In genomic region chr12:57693659-57694458, GRCh38 we compare ENCODE assay signal across 7 cellular contexts.
DNase-seq lines count a peak whose midpoint lies in the region; ATAC-seq, FAIRE-seq and TF ChIP-seq lines count a peak whose summit lies in the region.

Gene OS9, plus strand, starts transcription at chr12:57694132. Its CDS starts 30 bp downstream, at chr12:57694162.

- peak within 1 kb of the TSS; percentile 99 for H3K4me3 ChIP-seq in astrocyte of the spinal cord (ENCODE audit: low read depth, low read length)
- peak within 1 kb of the TSS; percentile 98 for H3K4me3 ChIP-seq in retinal pigment epithelial cell (ENCODE audit: low read length)

- in situ Hi-C loops in astrocyte of the spinal cord (cut with HindIII; ENCODE audit: low sequenced_read_pairs), result no loop called here

- DNase-seq in GM18507 (ENCODE audit: extremely low spot score, insufficient read length, low read depth) (peak; percentile 86), NCI-H2029 (lab: John Stamatoyannopoulos, UW) (peak; percentile 99), T-helper 9 cell (peak; percentile 86), astrocyte of the spinal cord (ENCODE audit: low read depth, low spot score) (peak; percentile 100), hypothalamus (lab: John Stamatoyannopoulos, UW) (peak; percentile 43 to 99 (median 95)), retinal pigment epithelial cell (ENCODE audit: low read depth) (peak; percentile 99)

- peak; percentile 97 for ATAC-seq in HG02981 (IDR thresholded peaks at IDR 0.05; ENCODE audit: unreplicated experiment)

- TF ChIP-seq CTCF in astrocyte of the spinal cord (IDR thresholded peaks at IDR 0.05; ENCODE audit: low read depth, low read length) (peak; percentile 81), retinal pigment epithelial cell (conservative IDR thresholded peaks at IDR 0.05; ENCODE audit: low read depth, low read length) (peak; percentile 78)

- FAIRE-seq in GM18507 (lab: Jason Lieb, UNC), result peak; percentile 99

Comparison
In these comparisons a context has a peak if more than half of its experiments do, and no peak if none do; other contexts are left out.
1. Peak in every context shown above with its lines: DNase-seq, ATAC-seq and H3K4me3 ChIP-seq.